8 cellular contexts compared by ENCODE assay signal in the genomic region with DNA sequence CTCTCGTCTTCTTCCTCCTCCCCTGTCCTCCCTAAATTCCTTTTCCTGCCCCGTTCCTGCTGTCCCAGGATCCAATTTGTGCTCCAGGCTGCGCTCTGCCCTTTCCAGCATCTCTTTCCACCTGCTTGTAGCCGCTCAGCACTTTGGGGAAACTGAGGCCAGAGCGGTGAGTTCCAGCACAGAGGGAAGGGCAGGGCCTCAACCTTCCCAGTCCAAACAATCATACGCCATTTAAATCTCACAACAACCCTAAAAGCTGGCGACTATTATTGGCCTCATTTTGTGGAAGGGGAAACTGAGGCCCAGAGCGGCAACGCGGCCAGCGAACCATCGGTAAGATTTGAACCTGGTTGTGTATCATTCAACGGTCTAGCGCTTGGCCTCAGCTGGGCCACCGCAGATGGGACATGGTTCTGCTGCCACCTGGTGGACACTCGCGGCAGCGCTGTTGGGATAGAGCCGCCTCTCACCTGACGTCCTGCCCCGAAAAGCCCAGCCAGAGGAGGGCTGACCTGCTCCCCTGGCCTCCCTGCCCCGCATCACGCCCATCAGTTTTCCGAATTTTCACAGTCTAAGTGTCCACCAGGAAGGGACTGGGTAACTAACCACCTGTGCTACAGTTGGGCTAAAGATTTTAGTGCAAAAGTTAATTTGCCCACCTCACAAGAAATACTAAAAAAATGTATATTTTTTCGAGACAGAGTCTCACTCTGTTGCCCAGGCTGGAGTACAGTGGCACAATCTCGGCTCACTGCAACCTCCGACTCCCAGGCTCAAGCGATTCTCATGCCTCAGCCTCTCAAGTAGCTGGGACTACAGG. TPM values are rescaled to one million over a fixed set of nuclear protein-coding genes. Genes with fewer than 3 reads are reported as not detected.
DNase-seq lines count a peak whose midpoint lies in the region; ATAC-seq and TF ChIP-seq lines count a peak whose summit lies in the region.

No MANE protein-coding gene starts in this region.

- no peaks in the 10 kb centered on the region for H3K9me3 Mint-ChIP-seq in natural killer cell treated with Interleukin-12 subunit alpha and Interleukin-12 subunit beta and Interleukin-15 and Interleukin-18, amount 100 ng/mL, for 72 hours

- peak; percentile 89 for DNase-seq in COLO829 (ENCODE audit: low spot score)
- peak; percentile 92 for DNase-seq in HuH-7.5 (ENCODE audit: low spot score)
- DNase-seq in PC-9, result peak; percentile 65 to 86
- peak; percentile 89 for DNase-seq in activated T-cell treated with anti-CD3 and anti-CD28 coated beads for 48 hours (ENCODE audit: low read depth)
- DNase-seq in esophagus squamous epithelium (lab: John Stamatoyannopoulos, UW), result no peak
- peak; percentile 89 for DNase-seq in natural killer cell treated with Interleukin-12 subunit alpha and Interleukin-12 subunit beta and Interleukin-15 and Interleukin-18, amount 100 ng/mL, for 72 hours (ENCODE audit: low spot score)
- DNase-seq in stimulated activated naive CD4-positive, alpha-beta T cell treated with Interleukin-2 at 50 U/mL for 16 hours (lab: John Stamatoyannopoulos, UW), result peak; percentile 88

- H3K4me2 ChIP-seq in PC-9, result peak overlapping the region; percentile 33; the same call in 1 of the 2 replicates

- H3K9me2 ChIP-seq in PC-9 (ENCODE audit: insufficient read depth), result no peaks in the 10 kb centered on the region

- H3K4me1 Mint-ChIP-seq in natural killer cell treated with Interleukin-12 subunit alpha and Interleukin-12 subunit beta and Interleukin-15 and Interleukin-18, amount 100 ng/mL, for 72 hours (ENCODE audit: low read depth in 2 of 2), result peaks cover 24 to 31% of the 10 kb centered on the region in 2 donors

- peak overlapping the region; percentile 54 to 79 for H3K27ac Mint-ChIP-seq in natural killer cell treated with Interleukin-12 subunit alpha and Interleukin-12 subunit beta and Interleukin-15 and Interleukin-18, amount 100 ng/mL, for 72 hours

- ATAC-seq in natural killer cell treated with Interleukin-12 subunit alpha and Interleukin-12 subunit beta and Interleukin-15 and Interleukin-18, amount 100 ng/mL, for 72 hours, result peak; percentile 53 to 54
- ATAC-seq in HG03439 (IDR thresholded peaks at IDR 0.05; ENCODE audit: unreplicated experiment), result no peak

- POLR2A ChIA-PET in PC-9 (lab: Charles Lee; ENCODE audit: unreplicated experiment), result no interaction called here

- H3K36me3 Mint-ChIP-seq in natural killer cell treated with Interleukin-12 subunit alpha and Interleukin-12 subunit beta and Interleukin-15 and Interleukin-18, amount 100 ng/mL, for 72 hours, result peaks cover 9% of the 10 kb centered on the region

- H3K4me3 Mint-ChIP-seq in natural killer cell treated with Interleukin-12 subunit alpha and Interleukin-12 subunit beta and Interleukin-15 and Interleukin-18, amount 100 ng/mL, for 72 hours, result no peak overlapping the region

- H3F3A ChIP-seq in PC-9 (ENCODE audit: insufficient read depth, low read depth), result peaks cover 18% of the 10 kb centered on the region

- H3K4me3 ChIP-seq in PC-9 (no peak overlapping the region), esophagus squamous epithelium (no peak overlapping the region)

- H3K27me3 Mint-ChIP-seq in natural killer cell treated with Interleukin-12 subunit alpha and Interleukin-12 subunit beta and Interleukin-15 and Interleukin-18, amount 100 ng/mL, for 72 hours, result no peaks in the 10 kb centered on the region

- H3K4me1 ChIP-seq in PC-9 (replicated peaks; ENCODE audit: insufficient read depth), result peaks cover 13% of the 10 kb centered on the region
- peaks cover 0 to 24% (median 9%) of the 10 kb centered on the region in 3 donors for H3K4me1 ChIP-seq in esophagus squamous epithelium

- 13 to 14% methylated on average over 25 of the region's 28 CpGs for WGBS in esophagus squamous epithelium, 2 donors

- no peak for TF ChIP-seq POLR2A in esophagus squamous epithelium (IDR thresholded peaks at IDR 0.05)

- no peak overlapping the region for H2AFZ ChIP-seq in PC-9

- no peak overlapping the region for H3K27ac ChIP-seq in PC-9
- H3K27ac ChIP-seq in esophagus squamous epithelium, result no peak overlapping the region

- TF ChIP-seq CTCF in PC-9 (conservative IDR thresholded peaks at IDR 0.05) (peak; percentile 97), esophagus squamous epithelium (IDR thresholded peaks at IDR 0.05) (peak; percentile 92 to 99 (median 96))

- no TSS peak for BruUV-seq in PC-9 (replicated peaks; lab: Mats Ljungman, UMichigan)

- H3K27me3 ChIP-seq in PC-9 (ENCODE audit: insufficient read depth, low read depth) (no peaks in the 10 kb centered on the region), esophagus squamous epithelium (no peaks in the 10 kb centered on the region)

- H4K20me1 ChIP-seq in PC-9 (ENCODE audit: insufficient read depth), result peaks cover 4% of the 10 kb centered on the region

- CTCF ChIA-PET in PC-9 (lab: Charles Lee), result interaction anchor here (0.6 to 1.1 kb wide), 4 partner anchors 25 to 550 kb away, joined by 3 to 10 read pairs (median 3); partner anchors contain the start of gene MRPL34

- H3K9me3 ChIP-seq in PC-9 (ENCODE audit: insufficient read depth, low read depth), result no peaks in the 10 kb centered on the region
- H3K9me3 ChIP-seq in esophagus squamous epithelium, result no peaks in the 10 kb centered on the region

- H3K36me3 ChIP-seq in PC-9 (ENCODE audit: low read depth) (peaks cover 4% of the 10 kb centered on the region), esophagus squamous epithelium (no peaks in the 10 kb centered on the region)

- H3K79me2 ChIP-seq in PC-9 (ENCODE audit: low read depth), result peaks cover 9% of the 10 kb centered on the region

- intact Hi-C loops in PC-9 (cut with micrococcal nuclease; ENCODE audit: unreplicated experiment) (loop anchor here (5.0 to 10.0 kb wide), 4 partner anchors 141 to 508 kb away; partner anchors contain the start of genes MAP1S and SLC27A1), esophagus squamous epithelium (cut with DNase I) (no loop called here)

RNA-seq across cellular contexts. Expression of gene RPL18A, which starts 4.2 kb away (rescaled TPM):
- 1,887 and 2,038 TPM in 2 replicates for total RNA-seq in PC-9 (2021)
- 1,000 to 10,000 TPM; 1,080 to 2,192 (median 1,622) TPM for total RNA-seq in esophagus squamous epithelium
- total RNA-seq in natural killer cell treated with Interleukin-12 subunit alpha and Interleukin-12 subunit beta and Interleukin-15 and Interleukin-18, amount 100 ng/mL, for 72 hours, result 1,000 to 10,000 TPM; 1,379 to 1,604 TPM

RNA-seq across cellular contexts. Expression of gene JAK3, which starts 7.8 kb away (rescaled TPM):
- total RNA-seq in PC-9 (2021), result 13.5 and 16.2 TPM in 2 replicates
- 1 to 10 TPM in 3 of 4 donors, under 1 TPM in 1; 0.87 to 6.5 (median 4.6) TPM for total RNA-seq in esophagus squamous epithelium
- total RNA-seq in natural killer cell treated with Interleukin-12 subunit alpha and Interleukin-12 subunit beta and Interleukin-15 and Interleukin-18, amount 100 ng/mL, for 72 hours, result 100 to 1,000 TPM; 184 to 195 TPM

RNA-seq across cellular contexts. Expression of gene SLC5A5, which starts 16.2 kb away (rescaled TPM):
- total RNA-seq in PC-9 (2021) (0.18 TPM in 1 of 2 replicates, not detected in the other), esophagus squamous epithelium (under 1 TPM in 2 of 4 donors, not detected in 2; 0.18 to 0.19 TPM)
- total RNA-seq in natural killer cell treated with Interleukin-12 subunit alpha and Interleukin-12 subunit beta and Interleukin-15 and Interleukin-18, amount 100 ng/mL, for 72 hours, result under 1 TPM; 0.57 to 0.89 TPM

RNA-seq across cellular contexts. Expression of gene INSL3, which starts 34.2 kb away (rescaled TPM):
- total RNA-seq in PC-9 (2021) (3.2 and 4.0 TPM in 2 replicates), esophagus squamous epithelium (not detected)
- 10 to 100 TPM in 1 of 2 donors, 1 to 10 TPM in 1; 9.1 to 12.0 TPM for total RNA-seq in natural killer cell treated with Interleukin-12 subunit alpha and Interleukin-12 subunit beta and Interleukin-15 and Interleukin-18, amount 100 ng/mL, for 72 hours

Comparison
In these comparisons a context has a peak if more than half of its experiments do, and no peak if none do; other contexts are left out.
1. RNA of gene JAK3, which starts 7.8 kb away (total RNA-seq): 184 to 195 TPM in natural killer cell treated with Interleukin-12 subunit alpha and Interleukin-12 subunit beta and Interleukin-15 and Interleukin-18, amount 100 ng/mL, for 72 hours; 13.5 to 16.2 TPM in PC-9 and 0.87 to 6.5 TPM in esophagus squamous epithelium; every median in the first group is over 10 times any median in the second.